ENCODE assay signal across 15 cellular contexts in genomic region chr7:111784971-111785575, GRCh38.
"Had no signal": no experiment of that assay in that cellular context is flagged by ENCODE, and none has a peak within 500 bp of the region (broad histone marks: within the 10 kb centered on the region; RNA-seq: fewer than 3 reads in every experiment).

No MANE protein-coding gene starts in this region.

- H3K36me3 ChIP-seq: prostate gland, right lobe of liver had no signal

- H3K4me1 Mint-ChIP-seq: activated T-helper 17 cell treated with anti-CD3 and anti-CD28 coated beads, Interleukin-2, amount 50 U/mL, for 72 hours had no signal

- H3K4me3 ChIP-seq: prostate gland, right lobe of liver, smooth muscle cell, upper lobe of left lung had no signal

- DNase-seq: activated CD4-positive, alpha-beta T cell treated with anti-CD3 and anti-CD28 coated beads, Interleukin-2, amount 50 U/mL, for 4 hours; activated naive CD4-positive, alpha-beta T cell treated with Interleukin-2 at 50 U/mL for 16 hours; erythroblast; nephron progenitor cell; right lobe of liver; stimulated activated CD4-positive, alpha-beta T cell treated with anti-CD3 and anti-CD28 coated beads, Interleukin-4, amount 100 ng/mL, for 4 hours; stimulated activated CD8-positive, alpha-beta memory T cell treated with anti-CD3 and anti-CD28 coated beads, Interleukin-4, amount 100 ng/mL, for 48 hours; stimulated activated naive CD4-positive, alpha-beta T cell treated with Interleukin-2 at 50 U/mL for 16 hours; substantia nigra; upper lobe of left lung had no signal

- H3K4me2 ChIP-seq: smooth muscle cell had no signal

- H3K4me1 ChIP-seq: prostate gland, right lobe of liver, upper lobe of left lung had no signal

- H3K9me3 ChIP-seq: prostate gland, right lobe of liver, upper lobe of left lung had no signal

- H3K27ac ChIP-seq: right lobe of liver, upper lobe of left lung had no signal

- ATAC-seq: activated CD4-positive, CD25-positive, alpha-beta regulatory T cell treated with anti-CD3 and anti-CD28 coated beads, Interleukin-2, amount 50 U/mL, for 24 hours; activated T-helper 17 cell treated with anti-CD3 and anti-CD28 coated beads, Interleukin-2, amount 50 U/mL, for 72 hours; right lobe of liver had no signal

- H3K9me3 Mint-ChIP-seq: nephron progenitor cell; T-helper 2 cell treated with Interferon-gamma antibody and Interleukin-4, amounts not matched to agents 5 μg/mL and 100 μg/mL, for 36 hours had no signal

- H3K27ac Mint-ChIP-seq: activated T-helper 17 cell treated with anti-CD3 and anti-CD28 coated beads, Interleukin-2, amount 50 U/mL, for 72 hours; nephron progenitor cell; T-helper 2 cell treated with Interferon-gamma antibody and Interleukin-4, amounts not matched to agents 5 μg/mL and 100 μg/mL, for 36 hours had no signal

- H3K27me3 ChIP-seq: right lobe of liver, upper lobe of left lung had no signal

- H3K4me3 Mint-ChIP-seq: activated T-helper 17 cell treated with anti-CD3 and anti-CD28 coated beads, Interleukin-2, amount 50 U/mL, for 72 hours; nephron progenitor cell; T-helper 2 cell treated with Interferon-gamma antibody and Interleukin-4, amounts not matched to agents 5 μg/mL and 100 μg/mL, for 36 hours had no signal
